In the genomic region with DNA sequence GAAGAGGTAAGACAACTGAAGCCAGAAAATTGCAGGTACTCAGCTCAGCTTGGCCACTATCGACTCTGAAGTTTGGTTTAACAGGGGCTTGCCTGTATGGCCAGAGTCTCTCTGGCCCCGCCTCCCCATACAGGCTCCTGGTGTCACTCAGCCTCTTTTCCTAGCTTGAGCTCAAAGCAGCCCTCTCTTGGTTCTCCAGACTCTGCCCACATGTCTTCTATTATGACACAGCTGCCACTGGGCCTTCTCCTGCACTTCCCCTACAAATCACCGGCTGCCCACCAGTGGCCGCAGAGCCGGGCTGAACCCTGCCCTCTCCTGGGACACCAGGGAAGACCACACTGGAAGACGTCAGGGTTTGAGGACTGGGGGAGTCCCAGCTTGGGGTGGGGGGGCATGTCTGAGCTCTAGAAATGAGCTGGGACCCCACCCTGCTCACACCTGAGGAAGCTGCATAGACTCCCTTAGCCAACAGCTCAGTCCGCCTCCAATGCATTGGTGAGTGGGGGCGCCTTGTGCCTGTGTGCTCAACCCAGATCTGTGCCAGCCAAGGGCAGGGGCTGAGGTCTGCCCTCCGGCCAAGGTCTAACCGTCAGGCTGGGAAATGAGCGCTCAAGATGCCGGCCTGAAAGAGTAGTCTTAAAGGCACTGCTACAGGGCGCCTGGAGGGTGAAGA, we compare ENCODE assay signal across 14 cellular contexts.
DNase-seq lines count a peak whose midpoint lies in the region; ATAC-seq and TF ChIP-seq lines count a peak whose summit lies in the region.
"Had no signal": no experiment of that assay in that cellular context is flagged by ENCODE, and none has a peak within 500 bp of the region (broad histone marks: within the 10 kb centered on the region; RNA-seq: fewer than 3 reads in every experiment).

No MANE protein-coding gene starts in this region.

- peak overlapping the region; percentile 39 for H2BK5ac ChIP-seq in neuronal stem cell (ENCODE audit: low read length)

- peak overlapping the region; percentile 0 for H2BK12ac ChIP-seq in neuronal stem cell (ENCODE audit: low read length)

- H3K9me3 Mint-ChIP-seq in endodermal cell = no peaks in the 10 kb centered on the region
- H3K9me3 Mint-ChIP-seq: CD8-positive, alpha-beta T cell had no signal

- no peak overlapping the region for H3K4ac ChIP-seq in neuronal stem cell (ENCODE audit: low read length)

- peaks cover 1% of the 10 kb centered on the region for H3K4me1 Mint-ChIP-seq in endodermal cell

- TF ChIP-seq CTCF in endodermal cell (conservative IDR thresholded peaks at IDR 0.05) (no peak), GM13977 (IDR thresholded peaks at IDR 0.05; ENCODE audit: extremely low read depth, insufficient read depth, missing control alignments) (no peak)

- no peak overlapping the region for H3K4me2 ChIP-seq in neuronal stem cell (ENCODE audit: insufficient read depth, low read length, poor library complexity, severe bottlenecking)

- no peak overlapping the region for H2AFZ ChIP-seq in neuronal stem cell (ENCODE audit: low read length)

- H4K91ac ChIP-seq in neuronal stem cell (ENCODE audit: low read depth, low read length, poor library complexity) = no peak overlapping the region

- peak overlapping the region; percentile 89 for H3K18ac ChIP-seq in neuronal stem cell (ENCODE audit: low read length)

- peak overlapping the region; percentile 22 for H2BK15ac ChIP-seq in neuronal stem cell (ENCODE audit: low read length)

- H3K27ac ChIP-seq in endodermal cell (ENCODE audit: low read depth, low read length) (no peak overlapping the region), neuronal stem cell (replicated peaks; ENCODE audit: low read length) (no peak overlapping the region)

- H4K8ac ChIP-seq in neuronal stem cell (ENCODE audit: low read depth, low read length) = no peak overlapping the region

- DNase-seq in H7 (peak; percentile 72), NCI-H2227 treated with DMSO at 0.1 percent for 48 hours (lab: John Stamatoyannopoulos, UW) (peak; percentile 12), endodermal cell (peak; percentile 74), neuronal stem cell (ENCODE audit: low spot score) (no peak), GM13977 (ENCODE audit: low spot score) (no peak)
- DNase-seq: CD8-positive, alpha-beta T cell; KBM-7; NCI-H1436 treated with DMSO at 0.1 percent for 48 hours; NCI-H2081; NCI-H226; NCI-H526 treated with DMSO at 0.1 percent for 48 hours had no signal

- ATAC-seq in GM18907 (IDR thresholded peaks at IDR 0.05; ENCODE audit: unreplicated experiment) = no peak
- no peak for ATAC-seq in HG02678 (IDR thresholded peaks at IDR 0.05; ENCODE audit: unreplicated experiment)
- ATAC-seq: CD8-positive, alpha-beta T cell had no signal

- H3K27me3 ChIP-seq in H7 (ENCODE audit: control insufficient read depth, insufficient read depth, low read length) = no peaks in the 10 kb centered on the region
- no peaks in the 10 kb centered on the region for H3K27me3 ChIP-seq in endodermal cell (ENCODE audit: control insufficient read depth, insufficient read depth, low read length, poor library complexity, severe bottlenecking)
- no peaks in the 10 kb centered on the region for H3K27me3 ChIP-seq in neuronal stem cell (ENCODE audit: control insufficient read depth in 3 of 3, insufficient read depth in 3 of 3, low read depth in 1 of 3, low read length in 3 of 3)

- H3K27ac Mint-ChIP-seq in endodermal cell = no peak overlapping the region
- H3K27ac Mint-ChIP-seq: B cell; CD8-positive, alpha-beta T cell had no signal

- peak overlapping the region; percentile 86 for H2AK5ac ChIP-seq in neuronal stem cell (ENCODE audit: low read depth, low read length)

- no peaks in the 10 kb centered on the region for H3K36me3 Mint-ChIP-seq in endodermal cell (ENCODE audit: low read depth)
- H3K36me3 Mint-ChIP-seq: CD8-positive, alpha-beta T cell had no signal

- H3K9ac ChIP-seq in endodermal cell (ENCODE audit: extremely low read depth, low read length, poor library complexity, severe bottlenecking) (no peak overlapping the region), neuronal stem cell (ENCODE audit: low read depth, low read length, poor library complexity) (no peak overlapping the region)

- H3K23ac ChIP-seq in neuronal stem cell (ENCODE audit: low read depth, low read length, poor library complexity) = no peak overlapping the region

- H3K36me3 ChIP-seq in H7 (replicated peaks; ENCODE audit: control insufficient read depth, insufficient read depth, low read length) (no peaks in the 10 kb centered on the region), endodermal cell (ENCODE audit: control insufficient read depth, insufficient read depth, low read length) (no peaks in the 10 kb centered on the region), neuronal stem cell (replicated peaks in 1 of 2; ENCODE audit: control insufficient read depth in 2 of 2, insufficient read depth in 2 of 2, low read length in 2 of 2) (no peaks in the 10 kb centered on the region)

- H3K27me3 Mint-ChIP-seq in endodermal cell (ENCODE audit: insufficient read depth) = no peaks in the 10 kb centered on the region

- no peaks in the 10 kb centered on the region for H3K4me1 ChIP-seq in endodermal cell (ENCODE audit: control insufficient read depth, insufficient read depth, low read length)
- peaks cover 10 to 37% of the 10 kb centered on the region in 2 donors for H3K4me1 ChIP-seq in neuronal stem cell (ENCODE audit: control insufficient read depth in 2 of 2, insufficient read depth in 1 of 2, low read depth in 1 of 2, low read length in 2 of 2)

- no peak overlapping the region for H3K4me3 ChIP-seq in H7 (ENCODE audit: insufficient read depth, low read depth, low read length)
- no peak overlapping the region for H3K4me3 ChIP-seq in endodermal cell (ENCODE audit: low read length)
- no peak overlapping the region for H3K4me3 ChIP-seq in neuronal stem cell (ENCODE audit: low read length in 2 of 2)

- no peak overlapping the region for H3K4me3 Mint-ChIP-seq in endodermal cell
- H3K4me3 Mint-ChIP-seq: B cell; CD8-positive, alpha-beta T cell had no signal

- no peaks in the 10 kb centered on the region for H3K79me1 ChIP-seq in neuronal stem cell (ENCODE audit: low read depth, low read length)

- WGBS in endodermal cell (ENCODE audit: insufficient coverage in 1 of 2, insufficient read length in 1 of 2), 2 experiments = 87 to 91% methylated on average over 6 to 13 of the region's 13 CpGs
- WGBS in neuronal stem cell (ENCODE audit: extremely low coverage in 2 of 2, insufficient read length in 2 of 2, insufficient replicate concordance in 1 of 2), 2 donors = no CpG with 5 or more reads among the region's 13 CpGs

- H3K9me3 ChIP-seq in endodermal cell (ENCODE audit: control insufficient read depth, low read length) = no peaks in the 10 kb centered on the region
- H3K9me3 ChIP-seq in neuronal stem cell (replicated peaks in 1 of 2; ENCODE audit: control insufficient read depth in 2 of 2, insufficient read depth in 1 of 2, low read depth in 1 of 2, low read length in 2 of 2) = no peaks in the 10 kb centered on the region

- no peak overlapping the region for H3K14ac ChIP-seq in neuronal stem cell (ENCODE audit: low read length)

- H2BK120ac ChIP-seq in neuronal stem cell (ENCODE audit: low read depth, low read length) = no peak overlapping the region

- in situ Hi-C loops in GM13977 (cut with MboI; ENCODE audit: low pct_unique_long_range_greater_than_20kb, low sequenced_read_pairs, unreplicated experiment) = no loop called here

Comparison
In these comparisons a context has a peak if more than half of its experiments do, and no peak if none do; other contexts are left out.
1. DNase-seq: peak in H7 (single experiment), NCI-H2227 treated with DMSO at 0.1 percent for 48 hours (single experiment) and endodermal cell (single experiment); none in neuronal stem cell (single experiment) and GM13977 (single experiment).